Comparison of ENCODE assay signal across 27 cellular contexts in genomic region chr4:5247735-5248134, GRCh38.
DNase-seq lines count a peak whose midpoint lies in the region; ATAC-seq, FAIRE-seq and TF ChIP-seq lines count a peak whose summit lies in the region.
"Had no signal": no experiment of that assay in that cellular context is flagged by ENCODE, and none has a peak within 500 bp of the region (broad histone marks: within the 10 kb centered on the region; RNA-seq: fewer than 3 reads in every experiment).

No MANE protein-coding gene starts in this region.

- no peak overlapping the region for H2AFZ ChIP-seq in IMR-90 (replicated peaks; ENCODE audit: low read length, poor library complexity)

- no peaks in the 10 kb centered on the region for H3K4me1 Mint-ChIP-seq in Caco-2 (ENCODE audit: low read depth, unreplicated experiment)
- H3K4me1 Mint-ChIP-seq: CD14-positive monocyte; CD4-positive, alpha-beta memory T cell; CD8-positive, alpha-beta memory T cell had no signal

- H3K56ac ChIP-seq in IMR-90 (ENCODE audit: extremely low read depth, insufficient read depth, low read length), result no peak overlapping the region

- H3K14ac ChIP-seq in IMR-90 (replicated peaks; ENCODE audit: low read depth, low read length), result no peak overlapping the region

- no peaks in the 10 kb centered on the region for H3K4me1 ChIP-seq in IMR-90 (ENCODE audit: control insufficient read depth, insufficient read depth, low read length)
- no peaks in the 10 kb centered on the region for H3K4me1 ChIP-seq in esophagus muscularis mucosa
- no peaks in the 10 kb centered on the region for H3K4me1 ChIP-seq in Caco-2
- H3K4me1 ChIP-seq: BE2C, BLaER1 had no signal

- H2BK15ac ChIP-seq in IMR-90 (ENCODE audit: low read depth, low read length), result no peak overlapping the region

- FAIRE-seq in H54 (lab: Jason Lieb, UNC), result no peak
- no peak for FAIRE-seq in HTR-8/SVneo (lab: Jason Lieb, UNC)
- FAIRE-seq: A204.1, D721Med, G401.6, GM12891, GM19239 had no signal

- TF ChIP-seq CTCF in IMR-90 (conservative IDR thresholded peaks at IDR 0.05; ENCODE audit: low read depth, low read length) (no peak), esophagus muscularis mucosa (IDR thresholded peaks at IDR 0.05) (no peak), Caco-2 (IDR thresholded peaks at IDR 0.05; ENCODE audit: insufficient read depth in 1 of 2, low read depth in 1 of 2, low read length in 1 of 2, severe bottlenecking in 1 of 2, unreplicated experiment in 1 of 2) (no peak)

- no peak overlapping the region for H2AK5ac ChIP-seq in IMR-90 (ENCODE audit: low read depth, low read length)

- dilution Hi-C loops in IMR-90 (cut with HindIII; ENCODE audit: low sequenced_read_pairs, unreplicated experiment), result no loop called here

- no peak overlapping the region for H2BK20ac ChIP-seq in IMR-90 (ENCODE audit: low read depth, low read length)

- H4K91ac ChIP-seq in IMR-90 (ENCODE audit: insufficient read depth, low read depth, low read length), result no peak overlapping the region

- TF ChIP-seq POLR2A in IMR-90 (IDR thresholded peaks at IDR 0.05; ENCODE audit: low read depth, low read length), result no peak
- TF ChIP-seq POLR2A in esophagus muscularis mucosa (IDR thresholded peaks at IDR 0.05; ENCODE audit: low read depth), result no peak
- TF ChIP-seq POLR2A in H54 (IDR thresholded peaks at IDR 0.05; ENCODE audit: low read depth, low read length), result no peak

- H3K9me3 ChIP-seq in IMR-90 (ENCODE audit: control insufficient read depth, insufficient read depth, low read length), result no peaks in the 10 kb centered on the region
- no peaks in the 10 kb centered on the region for H3K9me3 ChIP-seq in SK-N-MC (ENCODE audit: low read depth, low read length)
- H3K9me3 ChIP-seq in esophagus muscularis mucosa, result no peaks in the 10 kb centered on the region
- H3K9me3 ChIP-seq in Caco-2, result no peaks in the 10 kb centered on the region
- H3K9me3 ChIP-seq: BE2C had no signal

- in situ Hi-C loops in IMR-90 (cut with MboI; ENCODE audit: low sequenced_read_pairs), result no loop called here

- H3K27me3 Mint-ChIP-seq in Caco-2 (ENCODE audit: insufficient read depth, unreplicated experiment), result peaks cover 8% of the 10 kb centered on the region
- H3K27me3 Mint-ChIP-seq: CD4-positive, alpha-beta memory T cell; CD4-positive, CD25-positive, alpha-beta regulatory T cell had no signal

- H4K5ac ChIP-seq in IMR-90 (ENCODE audit: low read depth, low read length), result no peak overlapping the region

- no peak overlapping the region for H3K27ac Mint-ChIP-seq in Caco-2 (ENCODE audit: unreplicated experiment)
- H3K27ac Mint-ChIP-seq: CD14-positive monocyte; CD4-positive, alpha-beta memory T cell; CD4-positive, CD25-positive, alpha-beta regulatory T cell; CD8-positive, alpha-beta memory T cell had no signal

- no peak overlapping the region for H3K4ac ChIP-seq in IMR-90 (ENCODE audit: low read depth, low read length)

- CTCF ChIA-PET in IMR-90 (lab: Yijun Ruan, JAX) (no interaction called here), Caco-2 (lab: Charles Lee) (no interaction called here)

- H3K4me2 ChIP-seq in IMR-90 (ENCODE audit: low read depth, low read length), result no peak overlapping the region
- H3K4me2 ChIP-seq: BLaER1 had no signal

- intact Hi-C loops in IMR-90 (cut with micrococcal nuclease), result loop anchor here (10.0 kb wide), 1 partner anchor 193 kb away; the partner anchor contains the start of gene STK32B
- intact Hi-C loops in esophagus muscularis mucosa (cut with DNase I), result no loop called here
- intact Hi-C loops in Caco-2 (cut with micrococcal nuclease; ENCODE audit: unreplicated experiment), result no loop called here

- H3K4me3 ChIP-seq in IMR-90 (ENCODE audit: insufficient read depth, low read depth, low read length) (no peak overlapping the region), SK-N-MC (no peak overlapping the region), esophagus muscularis mucosa (no peak overlapping the region), Caco-2 (ENCODE audit: low read depth, low read length) (no peak overlapping the region)
- H3K4me3 ChIP-seq: BLaER1 had no signal

- no peaks in the 10 kb centered on the region for H4K20me1 ChIP-seq in IMR-90 (ENCODE audit: insufficient read depth, low read length)
- H4K20me1 ChIP-seq: BLaER1 had no signal

- WGBS in IMR-90 (ENCODE audit: extremely low coverage in 2 of 2, insufficient read length in 1 of 2), 2 experiments, result no CpG with 5 or more reads among the region's 1 CpG
- WGBS in esophagus muscularis mucosa, result 95% methylated on average over 1 of the region's 1 CpG

- no peak overlapping the region for H3K18ac ChIP-seq in IMR-90 (ENCODE audit: low read depth, low read length)

- POLR2A ChIA-PET in IMR-90 (lab: Charles Lee; ENCODE audit: unreplicated experiment), result no interaction called here
- POLR2A ChIA-PET in Caco-2 (lab: Charles Lee), result no interaction called here

- no peaks in the 10 kb centered on the region for H3K79me1 ChIP-seq in IMR-90 (ENCODE audit: low read depth in 1 of 2, low read length in 2 of 2)

- H3K36me3 ChIP-seq in IMR-90 (ENCODE audit: control insufficient read depth, insufficient read depth, low read length), result no peaks in the 10 kb centered on the region
- H3K36me3 ChIP-seq in SK-N-MC (ENCODE audit: insufficient read depth, low read length), result no peaks in the 10 kb centered on the region
- H3K36me3 ChIP-seq in esophagus muscularis mucosa, result no peaks in the 10 kb centered on the region
- no peaks in the 10 kb centered on the region for H3K36me3 ChIP-seq in Caco-2 (ENCODE audit: control insufficient read depth, insufficient read depth, low read length)
- H3K36me3 ChIP-seq: BE2C, BLaER1 had no signal

- no peak overlapping the region for H4K8ac ChIP-seq in IMR-90 (ENCODE audit: low read depth in 2 of 2, low read length in 2 of 2)

- no peak overlapping the region for H2AK9ac ChIP-seq in IMR-90 (replicated peaks; ENCODE audit: low read depth, low read length, poor library complexity)

- peaks cover 8% of the 10 kb centered on the region for H3K9me3 Mint-ChIP-seq in Caco-2 (ENCODE audit: unreplicated experiment)

- TF ChIP-seq RAD21 in IMR-90 (IDR thresholded peaks at IDR 0.05; ENCODE audit: low read length), result no peak

- H3K27me3 ChIP-seq in IMR-90 (ENCODE audit: control insufficient read depth, insufficient read depth, low read length) (no peaks in the 10 kb centered on the region), esophagus muscularis mucosa (no peaks in the 10 kb centered on the region), Caco-2 (replicated peaks; ENCODE audit: control insufficient read depth, insufficient read depth, low read length) (no peaks in the 10 kb centered on the region)
- H3K27me3 ChIP-seq: BLaER1 had no signal

- peaks cover 4% of the 10 kb centered on the region for H3K36me3 Mint-ChIP-seq in Caco-2 (ENCODE audit: insufficient read depth, unreplicated experiment)
- H3K36me3 Mint-ChIP-seq: CD14-positive monocyte; CD4-positive, alpha-beta memory T cell; CD4-positive, CD25-positive, alpha-beta regulatory T cell; CD8-positive, alpha-beta memory T cell had no signal

- no peak for TF ChIP-seq EP300 in esophagus muscularis mucosa (IDR thresholded peaks at IDR 0.05)

- H3K9ac ChIP-seq in IMR-90 (ENCODE audit: low read depth, low read length), result no peak overlapping the region
- H3K9ac ChIP-seq in SK-N-MC (ENCODE audit: insufficient read length), result no peak overlapping the region
- H3K9ac ChIP-seq: BLaER1 had no signal

- H3K9me1 ChIP-seq in IMR-90 (ENCODE audit: insufficient read depth, low read length), result no peaks in the 10 kb centered on the region

- H2BK5ac ChIP-seq in IMR-90 (ENCODE audit: low read depth, low read length, poor library complexity, severe bottlenecking), result no peak overlapping the region

- peak; percentile 19 for DNase-seq in IMR-90
- DNase-seq in SK-N-MC (ENCODE audit: low read depth, low spot score), result no peak
- DNase-seq in esophagus muscularis mucosa (ENCODE audit: extremely low spot score), result peak; percentile 50
- no peak for DNase-seq in H54 (ENCODE audit: insufficient read length, low spot score)
- no peak for DNase-seq in Caco-2
- DNase-seq in activated effector memory CD4-positive, alpha-beta T cell treated with Interleukin-2 at 50 U/mL for 16 hours, result no peak
- DNase-seq in HTR-8/SVneo (ENCODE audit: insufficient read length, low spot score), result no peak
- DNase-seq: 8988T; ACHN; BE2C; C1 segment of cervical spinal cord; Calu3; CD4-positive, alpha-beta memory T cell; CD4-positive, CD25-positive, alpha-beta regulatory T cell; COR-L47; DMS153; DMS53; DMS79; GF-D8 had no signal

- H2BK120ac ChIP-seq in IMR-90 (ENCODE audit: low read depth, low read length), result no peak overlapping the region

- no peak overlapping the region for H3K4me3 Mint-ChIP-seq in Caco-2 (ENCODE audit: unreplicated experiment)
- H3K4me3 Mint-ChIP-seq: CD14-positive monocyte; CD4-positive, alpha-beta memory T cell; CD4-positive, CD25-positive, alpha-beta regulatory T cell; CD8-positive, alpha-beta memory T cell had no signal

- ATAC-seq in IMR-90 (ENCODE audit: low read depth), result peak; percentile 73

- H3K27ac ChIP-seq in IMR-90 (ENCODE audit: insufficient read depth, low read length) (no peak overlapping the region), SK-N-MC (peak overlapping the region; percentile 74), esophagus muscularis mucosa (replicated peaks in 1 of 4) (no peak overlapping the region)
- H3K27ac ChIP-seq: BLaER1 had no signal

- BruUV-seq in IMR-90 (replicated peaks; lab: Mats Ljungman, UMichigan), result no TSS peak
- BruUV-seq in Caco-2 (replicated peaks; lab: Mats Ljungman, UMichigan), result no TSS peak

- H3K23ac ChIP-seq in IMR-90 (ENCODE audit: low read depth, low read length), result no peak overlapping the region

TF ChIP-seq in IMR-90, 13 proteins besides CTCF, POLR2A, EP300 and RAD21:
- TF ChIP-seq MAZ (IDR thresholded peaks at IDR 0.05; ENCODE audit: borderline replicate concordance, low read depth, low read length) (no peak), USF2 (IDR thresholded peaks at IDR 0.05; ENCODE audit: low read depth, low read length) (no peak), RFX5 (IDR thresholded peaks at IDR 0.05; ENCODE audit: low read depth, low read length) (no peak), SMC3 (IDR thresholded peaks at IDR 0.05; ENCODE audit: low read depth, low read length) (no peak), NFE2L2 (IDR thresholded peaks at IDR 0.05; ENCODE audit: low read depth, low read length) (no peak), FOS (IDR thresholded peaks at IDR 0.05; ENCODE audit: low read depth, low read length) (no peak)

Comparison
In these comparisons a context has a peak if more than half of its experiments do, and no peak if none do; other contexts are left out.
1. DNase-seq: peak in IMR-90 (single experiment) and esophagus muscularis mucosa (single experiment); none in SK-N-MC (single experiment), H54 (single experiment), Caco-2 (0 of 2), activated effector memory CD4-positive, alpha-beta T cell treated with Interleukin-2 at 50 U/mL for 16 hours (single experiment) and HTR-8/SVneo (single experiment).